18 cellular contexts compared by ENCODE assay signal in genomic region chr4:87322754-87323153, GRCh38. TPM values are rescaled to one million over a fixed set of nuclear protein-coding genes. Genes with fewer than 3 reads are reported as not detected.
DNase-seq lines count a peak whose midpoint lies in the region; ATAC-seq and TF ChIP-seq lines count a peak whose summit lies in the region.
"Had no signal": no experiment of that assay in that cellular context is flagged by ENCODE, and none has a peak within 500 bp of the region (broad histone marks: within the 10 kb centered on the region; RNA-seq: fewer than 3 reads in every experiment).

Gene HSD17B13, minus strand, starts transcription at chr4:87322882. Its CDS starts 41 bp downstream, at chr4:87322841.

- no peak within 1 kb of the TSS for H3K4me3 Mint-ChIP-seq in stimulated activated memory B cell treated with anti-CD40 and anti-IgM and Interleukin-4, amounts not matched to agents 10 μg/mL and 1 μg/mL and 100 μg/mL, for 72 hours
- H3K4me3 Mint-ChIP-seq: CD8-positive, alpha-beta memory T cell had no signal

- no peak within 1 kb of the TSS for H4K5ac ChIP-seq in IMR-90 (ENCODE audit: low read depth, low read length)

- dilution Hi-C loops in IMR-90 (cut with HindIII; ENCODE audit: low sequenced_read_pairs, unreplicated experiment) = no loop called here

- no TSS peak for BruUV-seq in IMR-90 (replicated peaks; lab: Mats Ljungman, UMichigan)

- no peak within 1 kb of the TSS for H4K91ac ChIP-seq in IMR-90 (ENCODE audit: insufficient read depth, low read depth, low read length)

- no peaks in the 10 kb centered on the region for H3K27me3 Mint-ChIP-seq in stimulated activated memory B cell treated with anti-CD40 and anti-IgM and Interleukin-4, amounts not matched to agents 10 μg/mL and 1 μg/mL and 100 μg/mL, for 72 hours
- H3K27me3 Mint-ChIP-seq: CD8-positive, alpha-beta memory T cell had no signal

- H3K27ac Mint-ChIP-seq in stimulated activated memory B cell treated with anti-CD40 and anti-IgM and Interleukin-4, amounts not matched to agents 10 μg/mL and 1 μg/mL and 100 μg/mL, for 72 hours = no peak within 1 kb of the TSS

- H3K9me2 ChIP-seq in hepatocyte (replicated peaks; ENCODE audit: insufficient read depth) = no peaks in the 10 kb centered on the region

- H3K36me3 ChIP-seq in IMR-90 (ENCODE audit: control insufficient read depth, insufficient read depth, low read length) (no peaks in the 10 kb centered on the region), hepatocyte (replicated peaks; ENCODE audit: insufficient read depth, low read depth) (no peaks in the 10 kb centered on the region), uterus (no peaks in the 10 kb centered on the region)
- H3K36me3 ChIP-seq: BLaER1 treated with 17β-estradiol and CSF1 and Interleukin-3, amounts not matched to agents 10 nM and 100 nM had no signal

- H3K4me3 ChIP-seq in IMR-90 (ENCODE audit: insufficient read depth, low read depth, low read length) (no peak within 1 kb of the TSS), hepatocyte (no peak within 1 kb of the TSS), uterus (peak within 1 kb of the TSS in 1 of 2 donors; percentile 6)
- H3K4me3 ChIP-seq: A549; BLaER1 treated with 17β-estradiol and CSF1 and Interleukin-3, amounts not matched to agents 10 nM and 100 nM had no signal

- WGBS in IMR-90 (ENCODE audit: extremely low coverage in 2 of 2, insufficient read length in 1 of 2), 2 experiments = no CpG with 5 or more reads among the region's 2 CpGs
- WGBS in hepatocyte (ENCODE audit: low lambda C conversion rate, missing lambda C conversion rate) = 78% methylated on average over 2 of the region's 2 CpGs

- no peak within 1 kb of the TSS for H3K9ac ChIP-seq in IMR-90 (ENCODE audit: low read depth, low read length)
- H3K9ac ChIP-seq: BLaER1 treated with 17β-estradiol and CSF1 and Interleukin-3, amounts not matched to agents 10 nM and 100 nM had no signal

- TF ChIP-seq POLR2A in IMR-90 (IDR thresholded peaks at IDR 0.05; ENCODE audit: low read depth, low read length) (no peak), uterus (IDR thresholded peaks at IDR 0.05) (no peak)

- DNase-seq in NCI-H2081 (lab: John Stamatoyannopoulos, UW) (peak; percentile 7 to 60), NCI-H2081 treated with DMSO at 0.1 percent for 48 hours (lab: John Stamatoyannopoulos, UW) (no peak), IMR-90 (no peak), hepatocyte (ENCODE audit: low spot score) (no peak), uterus (no peak)
- DNase-seq: CD8-positive, alpha-beta memory T cell; EL; H7; NCI-H2029 treated with DMSO at 0.1 percent for 48 hours; NCI-H446 treated with DMSO at 0.1 percent for 48 hours; NCI-H774 had no signal

- H3K14ac ChIP-seq in IMR-90 (replicated peaks; ENCODE audit: low read depth, low read length) = no peak within 1 kb of the TSS

- H2BK5ac ChIP-seq in IMR-90 (ENCODE audit: low read depth, low read length, poor library complexity, severe bottlenecking) = no peak within 1 kb of the TSS

- no peaks in the 10 kb centered on the region for H3K27me3 ChIP-seq in IMR-90 (ENCODE audit: control insufficient read depth, insufficient read depth, low read length)
- H3K27me3 ChIP-seq in hepatocyte = no peaks in the 10 kb centered on the region
- H3K27me3 ChIP-seq in uterus = no peaks in the 10 kb centered on the region
- H3K27me3 ChIP-seq: BLaER1 treated with 17β-estradiol and CSF1 and Interleukin-3, amounts not matched to agents 10 nM and 100 nM had no signal

- no peaks in the 10 kb centered on the region for H4K20me1 ChIP-seq in IMR-90 (ENCODE audit: insufficient read depth, low read length)
- H4K20me1 ChIP-seq in hepatocyte (ENCODE audit: insufficient read depth, poor library complexity, severe bottlenecking) = no peaks in the 10 kb centered on the region
- H4K20me1 ChIP-seq: BLaER1 treated with 17β-estradiol and CSF1 and Interleukin-3, amounts not matched to agents 10 nM and 100 nM had no signal

- no peak within 1 kb of the TSS for H2BK15ac ChIP-seq in IMR-90 (ENCODE audit: low read depth, low read length)

- no peaks in the 10 kb centered on the region for H3K9me1 ChIP-seq in IMR-90 (ENCODE audit: insufficient read depth, low read length)

- no peaks in the 10 kb centered on the region for H3K36me3 Mint-ChIP-seq in stimulated activated memory B cell treated with anti-CD40 and anti-IgM and Interleukin-4, amounts not matched to agents 10 μg/mL and 1 μg/mL and 100 μg/mL, for 72 hours

- no peak within 1 kb of the TSS for H2AFZ ChIP-seq in IMR-90 (replicated peaks; ENCODE audit: low read length, poor library complexity)
- no peak within 1 kb of the TSS for H2AFZ ChIP-seq in hepatocyte

- no peak within 1 kb of the TSS for H3K4ac ChIP-seq in IMR-90 (ENCODE audit: low read depth, low read length)

- no peak for TF ChIP-seq RAD21 in IMR-90 (IDR thresholded peaks at IDR 0.05; ENCODE audit: low read length)

- no peak within 1 kb of the TSS for H3K27ac ChIP-seq in IMR-90 (ENCODE audit: insufficient read depth, low read length)
- H3K27ac ChIP-seq in hepatocyte = peak within 1 kb of the TSS; percentile 33
- peak within 1 kb of the TSS; percentile 80 to 89 for H3K27ac ChIP-seq in uterus
- H3K27ac ChIP-seq: A549; BLaER1 treated with 17β-estradiol and CSF1 and Interleukin-3, amounts not matched to agents 10 nM and 100 nM had no signal

- CTCF ChIA-PET in IMR-90 (lab: Yijun Ruan, JAX) = no interaction called here

- H3K9me3 ChIP-seq in IMR-90 (ENCODE audit: control insufficient read depth, insufficient read depth, low read length) = no peaks in the 10 kb centered on the region
- H3K9me3 ChIP-seq in hepatocyte (ENCODE audit: low read depth) = no peaks in the 10 kb centered on the region
- H3K9me3 ChIP-seq in uterus = no peaks in the 10 kb centered on the region
- H3K9me3 ChIP-seq: A549; BLaER1 treated with 17β-estradiol and CSF1 and Interleukin-3, amounts not matched to agents 10 nM and 100 nM had no signal

- H4K8ac ChIP-seq in IMR-90 (ENCODE audit: low read depth in 2 of 2, low read length in 2 of 2) = no peak within 1 kb of the TSS

- no peak within 1 kb of the TSS for H2AK9ac ChIP-seq in IMR-90 (replicated peaks; ENCODE audit: low read depth, low read length, poor library complexity)

- intact Hi-C loops in IMR-90 (cut with micrococcal nuclease) (no loop called here), uterus (cut with DNase I; ENCODE audit: low total_unique reads) (no loop called here)

- POLR2A ChIA-PET in IMR-90 (lab: Charles Lee; ENCODE audit: unreplicated experiment) = no interaction called here

- no peak within 1 kb of the TSS for H3K18ac ChIP-seq in IMR-90 (ENCODE audit: low read depth, low read length)

- H3K4me2 ChIP-seq in IMR-90 (ENCODE audit: low read depth, low read length) = peak within 1 kb of the TSS; percentile 13
- H3K4me2 ChIP-seq in hepatocyte = peak within 1 kb of the TSS; percentile 24
- H3K4me2 ChIP-seq: A549; BLaER1 treated with 17β-estradiol and CSF1 and Interleukin-3, amounts not matched to agents 10 nM and 100 nM had no signal

- no peak for TF ChIP-seq CTCF in IMR-90 (conservative IDR thresholded peaks at IDR 0.05; ENCODE audit: low read depth, low read length)
- no peak for TF ChIP-seq CTCF in hepatocyte (IDR thresholded peaks at IDR 0.05; ENCODE audit: poor library complexity)
- no peak for TF ChIP-seq CTCF in uterus (IDR thresholded peaks at IDR 0.05)

- ATAC-seq in IMR-90 (ENCODE audit: low read depth) = no peak
- no peak for ATAC-seq in stimulated activated memory B cell treated with anti-CD40 and anti-IgM and Interleukin-4, amounts not matched to agents 10 μg/mL and 1 μg/mL and 100 μg/mL, for 72 hours
- no peak for ATAC-seq in HG02623 (IDR thresholded peaks at IDR 0.05; ENCODE audit: unreplicated experiment)
- ATAC-seq: A549, Panc1, Right ventricle myocardium inferior had no signal

- no peaks in the 10 kb centered on the region for H3K79me1 ChIP-seq in IMR-90 (ENCODE audit: low read depth in 1 of 2, low read length in 2 of 2)

- H3K4me1 Mint-ChIP-seq in stimulated activated memory B cell treated with anti-CD40 and anti-IgM and Interleukin-4, amounts not matched to agents 10 μg/mL and 1 μg/mL and 100 μg/mL, for 72 hours = no peaks in the 10 kb centered on the region
- H3K4me1 Mint-ChIP-seq: CD8-positive, alpha-beta memory T cell had no signal

- no peak within 1 kb of the TSS for H2BK20ac ChIP-seq in IMR-90 (ENCODE audit: low read depth, low read length)

- no peak within 1 kb of the TSS for H2BK120ac ChIP-seq in IMR-90 (ENCODE audit: low read depth, low read length)

- no peak within 1 kb of the TSS for H3K23ac ChIP-seq in IMR-90 (ENCODE audit: low read depth, low read length)

- in situ Hi-C loops in IMR-90 (cut with MboI; ENCODE audit: low sequenced_read_pairs) = no loop called here

- H3K4me1 ChIP-seq in IMR-90 (ENCODE audit: control insufficient read depth, insufficient read depth, low read length) (no peaks in the 10 kb centered on the region; the same call in 1 of the 2 replicates), hepatocyte (ENCODE audit: insufficient read depth) (no peaks in the 10 kb centered on the region), uterus (peaks cover 0 to 5% of the 10 kb centered on the region in 2 donors)

- H2AK5ac ChIP-seq in IMR-90 (ENCODE audit: low read depth, low read length) = no peak within 1 kb of the TSS

- H3K79me2 ChIP-seq in hepatocyte = no peaks in the 10 kb centered on the region

- no peaks in the 10 kb centered on the region for H3K9me3 Mint-ChIP-seq in stimulated activated memory B cell treated with anti-CD40 and anti-IgM and Interleukin-4, amounts not matched to agents 10 μg/mL and 1 μg/mL and 100 μg/mL, for 72 hours

- no peak within 1 kb of the TSS for H3K56ac ChIP-seq in IMR-90 (ENCODE audit: extremely low read depth, insufficient read depth, low read length)

TF ChIP-seq in IMR-90, 13 proteins besides CTCF, POLR2A, EP300 and RAD21 (continues in another document):
- no peak for TF ChIP-seq MXI1 (IDR thresholded peaks at IDR 0.05; ENCODE audit: borderline replicate concordance, low read depth, low read length)
- no peak for TF ChIP-seq SMC3 (IDR thresholded peaks at IDR 0.05; ENCODE audit: low read depth, low read length)
- no peak for TF ChIP-seq RFX5 (IDR thresholded peaks at IDR 0.05; ENCODE audit: low read depth, low read length)
- no peak for TF ChIP-seq FOS (IDR thresholded peaks at IDR 0.05; ENCODE audit: low read depth, low read length)
- TF ChIP-seq CEBPB (IDR thresholded peaks at IDR 0.05; ENCODE audit: low read depth, low read length) = no peak
- TF ChIP-seq NFE2L2 (IDR thresholded peaks at IDR 0.05; ENCODE audit: low read depth, low read length) = no peak
- no peak for TF ChIP-seq MAFK (IDR thresholded peaks at IDR 0.05; ENCODE audit: low read depth, low read length)

RNA-seq across cellular contexts. Expression of gene HSD17B13, which starts in this region (rescaled TPM):
- total RNA-seq in IMR-90 (2012; rRNA removed) (under 0.01 TPM in 1 of 2 replicates, not detected in the other), hepatocyte (0.52 and 1.00 TPM in 2 replicates), uterus (1 to 10 TPM in 1 of 4 donors, under 1 TPM in 2, not detected in 1; 0.14 to 2.4 (median 0.26) TPM)
- polyA plus RNA-seq in IMR-90 (2012; rRNA removed) (not detected in 2 replicates), hepatocyte (0.30 and 0.81 TPM in 2 replicates)
- polyA plus RNA-seq in IMR-90 (2012; cell fraction: cytosol; rRNA removed) = 0.02 TPM in 1 of 2 replicates, not detected in the other
- polyA plus RNA-seq in IMR-90 (2012; cell fraction: nucleus; rRNA removed; ENCODE audit: low replicate concordance) = 0.03 and 0.13 TPM in 2 replicates
- total RNA-seq: MCF 10A had no signal
- polyA plus RNA-seq: CD8-positive, alpha-beta memory T cell had no signal

Comparison
In these comparisons a context has a peak if more than half of its experiments do, and no peak if none do; other contexts are left out.
1. DNase-seq: peak in NCI-H2081 (2 of 2); none in NCI-H2081 treated with DMSO at 0.1 percent for 48 hours (single experiment), IMR-90 (single experiment), hepatocyte (single experiment) and uterus (0 of 2).